9 cellular contexts compared by ENCODE assay signal in the genomic region with DNA sequence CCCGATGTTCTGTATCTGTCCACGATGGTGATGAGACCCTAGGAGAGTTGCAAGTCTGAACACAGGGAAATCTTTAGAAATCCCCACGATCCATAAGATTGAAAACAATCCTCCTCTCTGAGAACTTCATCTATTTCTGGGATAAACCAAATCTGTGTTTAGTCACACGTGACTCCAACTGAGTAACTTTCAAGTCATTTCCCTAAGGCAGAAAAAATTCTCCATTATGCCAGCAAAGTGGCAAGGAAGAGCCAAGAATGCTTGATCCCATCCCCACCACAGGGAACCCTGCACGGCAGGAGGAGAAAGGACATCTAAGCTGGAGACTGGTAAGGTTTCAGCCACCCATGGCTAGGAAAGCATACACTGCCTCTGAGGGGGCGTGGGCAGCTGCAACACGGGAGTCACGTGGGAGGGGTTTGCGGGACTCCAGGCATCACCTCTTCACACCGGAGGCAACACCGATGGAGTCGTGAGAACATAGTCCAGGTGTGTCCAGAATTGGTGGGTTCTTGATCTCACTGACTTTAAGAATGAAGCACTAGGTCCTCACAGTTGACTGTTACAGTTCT. TPM values are rescaled to one million over a fixed set of nuclear protein-coding genes. Genes with fewer than 3 reads are reported as not detected.
DNase-seq lines count a peak whose midpoint lies in the region; TF ChIP-seq lines count a peak whose summit lies in the region.
"Had no signal": no experiment of that assay in that cellular context is flagged by ENCODE, and none has a peak within 500 bp of the region (broad histone marks: within the 10 kb centered on the region; RNA-seq: fewer than 3 reads in every experiment).

No MANE protein-coding gene starts in this region.

- DNase-seq in mammary epithelial cell (peak; percentile 32), breast epithelium (ENCODE audit: low spot score in 2 of 2) (no peak), epithelial cell of prostate (ENCODE audit: low read depth, low spot score) (no peak), stromal cell of bone marrow (ENCODE audit: low read depth) (peak; percentile 36), RKO (ENCODE audit: low spot score) (no peak), DMS153 (lab: John Stamatoyannopoulos, UW) (no peak)
- DNase-seq: activated T-cell treated with anti-CD3 and anti-CD28 coated beads, Interleukin-2, amount 50 U/mL, for 1 hour; RPMI8226; WERI-Rb-1 had no signal

- TF ChIP-seq CTCF in mammary epithelial cell (conservative IDR thresholded peaks at IDR 0.05 in 1 of 2, IDR thresholded peaks at IDR 0.05 in 1 of 2; ENCODE audit: extremely low read depth in 1 of 2, insufficient read depth in 1 of 2, low read depth in 1 of 2, low read length in 2 of 2): no peak
- TF ChIP-seq CTCF in breast epithelium (IDR thresholded peaks at IDR 0.05): no peak

- H3K9me3 ChIP-seq in mammary epithelial cell (replicated peaks; ENCODE audit: insufficient read depth, low read length) (no peaks in the 10 kb centered on the region), breast epithelium (no peaks in the 10 kb centered on the region)

- no peaks in the 10 kb centered on the region for H4K20me1 ChIP-seq in mammary epithelial cell (ENCODE audit: insufficient read depth, low read length)

- H3K36me3 ChIP-seq in mammary epithelial cell (ENCODE audit: insufficient read depth, low read length): no peaks in the 10 kb centered on the region
- no peaks in the 10 kb centered on the region for H3K36me3 ChIP-seq in breast epithelium

- CTCF ChIA-PET in mammary epithelial cell (lab: Charles Lee; ENCODE audit: low non-redundant PET): no interaction called here

- peaks cover 49% of the 10 kb centered on the region for H3K4me1 ChIP-seq in mammary epithelial cell (ENCODE audit: insufficient read depth, low read length)
- H3K4me1 ChIP-seq in breast epithelium: peaks cover 3 to 9% of the 10 kb centered on the region in 2 donors

- no peak for TF ChIP-seq POLR2A in breast epithelium (IDR thresholded peaks at IDR 0.05)

- dilution Hi-C loops in mammary epithelial cell (cut with HindIII; ENCODE audit: low sequenced_read_pairs): loop anchor here (10.0 kb wide), 1 partner anchor 155 kb away; no protein-coding TSS in a partner anchor

- no peak overlapping the region for H3K9ac ChIP-seq in mammary epithelial cell (ENCODE audit: insufficient read depth, low read length)

- no TSS peak for BruUV-seq in mammary epithelial cell (replicated peaks; lab: Mats Ljungman, UMichigan)

- no peak overlapping the region for H3K4me2 ChIP-seq in mammary epithelial cell (ENCODE audit: insufficient read depth, low read depth, low read length)

- WGBS in mammary epithelial cell (ENCODE audit: low coverage, missing lambda C conversion rate): 56% methylated on average over 12 of the region's 12 CpGs

- H3K79me2 ChIP-seq in mammary epithelial cell (ENCODE audit: insufficient read depth, low read length): peaks cover 22% of the 10 kb centered on the region

- intact Hi-C loops in mammary epithelial cell (cut with micrococcal nuclease): loop anchor here (1.0 to 5.0 kb wide), 3 partner anchors 27 to 272 kb away; partner anchors contain the start of gene CDCA4
- intact Hi-C loops in breast epithelium (cut with DNase I; ENCODE audit: low total_unique reads): no loop called here

- in situ Hi-C loops in mammary epithelial cell (cut with MboI; ENCODE audit: low sequenced_read_pairs in 2 of 2): loop anchor here in 1 of 2 donors (5.0 kb wide), 1 partner anchor 72 kb away; no protein-coding TSS in a partner anchor

- H3K27me3 ChIP-seq in mammary epithelial cell (ENCODE audit: insufficient read depth, low read length): no peaks in the 10 kb centered on the region
- H3K27me3 ChIP-seq in breast epithelium: no peaks in the 10 kb centered on the region

- no peak overlapping the region for H3K4me3 ChIP-seq in mammary epithelial cell (replicated peaks in 1 of 3; ENCODE audit: insufficient read depth in 1 of 3, low read depth in 2 of 3, low read length in 3 of 3)
- no peak overlapping the region for H3K4me3 ChIP-seq in breast epithelium

- no peak overlapping the region for H3K27ac ChIP-seq in mammary epithelial cell (ENCODE audit: insufficient read depth, low read depth, low read length)
- no peak overlapping the region for H3K27ac ChIP-seq in breast epithelium
- H3K27ac ChIP-seq in epithelial cell of prostate: peak overlapping the region; percentile 88
- H3K27ac ChIP-seq: WERI-Rb-1 had no signal

- H2AFZ ChIP-seq in mammary epithelial cell (ENCODE audit: low read depth, low read length): no peak overlapping the region

RNA-seq across cellular contexts. Expression of gene SIVA1, which starts 2.9 kb away (rescaled TPM):
- 10 to 100 TPM; 43.3 to 56.1 TPM for total RNA-seq in mammary epithelial cell
- 98.6 TPM for polyA plus RNA-seq in mammary epithelial cell
- 12.2 TPM for polyA minus RNA-seq in mammary epithelial cell
- 100 to 1,000 TPM; 181 to 225 (median 223) TPM for total RNA-seq in breast epithelium

RNA-seq across cellular contexts. Expression of gene ADSS1, which starts 26.0 kb away (rescaled TPM):
- 1 to 10 TPM; 1.5 to 3.8 TPM for total RNA-seq in mammary epithelial cell
- polyA plus RNA-seq in mammary epithelial cell: 0.56 TPM
- polyA minus RNA-seq in mammary epithelial cell: not detected
- total RNA-seq in breast epithelium: 10 to 100 TPM in 1 of 3 donors, 1 to 10 TPM in 2; 6.9 to 13.0 (median 7.3) TPM

RNA-seq across cellular contexts. Expression of gene AKT1, which starts 45.5 kb away (rescaled TPM):
- total RNA-seq in mammary epithelial cell (100 to 1,000 TPM; 116 to 125 TPM), breast epithelium (100 to 1,000 TPM in 2 of 3 donors, 10 to 100 TPM in 1; 91.9 to 119 (median 116) TPM)
- polyA plus RNA-seq in mammary epithelial cell: 124 TPM
- 153 TPM for polyA minus RNA-seq in mammary epithelial cell

RNA-seq across cellular contexts. Expression of gene ZBTB42, which starts 50.9 kb away (rescaled TPM):
- total RNA-seq in mammary epithelial cell: 1 to 10 TPM; 1.9 to 2.2 TPM
- polyA plus RNA-seq in mammary epithelial cell: 1.2 TPM
- 0.41 TPM for polyA minus RNA-seq in mammary epithelial cell
- 10 to 100 TPM in 1 of 3 donors, 1 to 10 TPM in 2; 3.5 to 11.4 (median 9.2) TPM for total RNA-seq in breast epithelium

Comparison
In these comparisons a context has a peak if more than half of its experiments do, and no peak if none do; other contexts are left out.
1. DNase-seq: peak in mammary epithelial cell (single experiment) and stromal cell of bone marrow (single experiment); none in breast epithelium (0 of 2), epithelial cell of prostate (single experiment), RKO (single experiment) and DMS153 (single experiment).